Comparison of ENCODE assay signal across 28 cellular contexts in the genomic region with DNA sequence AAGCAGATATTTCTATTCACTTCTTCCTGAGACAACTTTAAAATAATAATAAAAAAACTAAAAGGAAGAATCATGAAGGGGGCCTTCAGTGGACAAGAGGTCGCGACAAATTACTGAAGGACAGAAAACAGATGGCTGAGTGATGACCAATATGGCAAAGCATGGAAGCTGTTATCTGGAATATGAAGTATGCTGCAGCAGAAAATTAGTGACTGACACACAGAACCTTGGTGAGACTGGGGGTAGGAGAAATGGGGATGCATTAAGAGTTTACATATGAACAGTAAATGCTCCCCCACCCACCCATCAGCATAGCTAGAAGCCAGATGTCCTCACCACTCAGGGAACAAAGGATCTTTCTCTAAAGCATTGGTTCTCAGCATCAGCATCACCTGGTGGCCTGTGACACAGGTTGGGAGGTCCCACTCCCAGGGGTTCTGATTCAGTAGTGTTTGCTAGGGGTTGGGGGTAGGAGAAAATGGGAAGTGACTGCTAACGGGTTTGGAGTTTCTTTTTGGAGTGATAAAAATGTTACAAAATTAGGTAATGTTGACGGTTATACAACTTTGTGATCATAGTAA.
"Had no signal": no experiment of that assay in that cellular context is flagged by ENCODE, and none has a peak within 500 bp of the region (broad histone marks: within the 10 kb centered on the region; RNA-seq: fewer than 3 reads in every experiment).

No MANE protein-coding gene starts in this region.

- H3K4me3 Mint-ChIP-seq: activated CD8-positive, alpha-beta T cell treated with anti-CD3 and anti-CD28 coated beads, Interleukin-2, amount 10 ng/mL, durations not matched to agents 7 days and 5 days; activated T-helper 1 cell treated with anti-CD3 and anti-CD28 coated beads, Interleukin-12 subunit alpha, Interleukin-12 subunit beta, Interleukin-2, Interleukin-4 antibody, amounts not matched to agents 30 ng/mL and 10 ng/mL and 1 ng/mL, durations not matched to agents 14 hours and 24 hours and 36 hours; central memory CD8-positive, alpha-beta T cell; nephron; stimulated activated memory B cell treated with anti-CD40 and anti-IgM and Interleukin-4, amounts not matched to agents 10 μg/mL and 1 μg/mL and 100 μg/mL, for 72 hours had no signal

- H3K4me2 ChIP-seq: hepatocyte had no signal

- H3K27ac Mint-ChIP-seq: activated CD8-positive, alpha-beta T cell treated with anti-CD3 and anti-CD28 coated beads, Interleukin-2, amount 10 ng/mL, durations not matched to agents 7 days and 5 days; activated T-helper 1 cell treated with anti-CD3 and anti-CD28 coated beads, Interleukin-12 subunit alpha, Interleukin-12 subunit beta, Interleukin-2, Interleukin-4 antibody, amounts not matched to agents 30 ng/mL and 10 ng/mL and 1 ng/mL, durations not matched to agents 14 hours and 24 hours and 36 hours; nephron; stimulated activated memory B cell treated with anti-CD40 and anti-IgM and Interleukin-4, amounts not matched to agents 10 μg/mL and 1 μg/mL and 100 μg/mL, for 72 hours had no signal

- H3K4me3 ChIP-seq: hepatocyte, left ventricle myocardium inferior, right lobe of liver, stomach, suprapubic skin, tibial nerve had no signal

- H3K27ac ChIP-seq: brain microvascular endothelial cell, hepatocyte, left ventricle myocardium inferior, parathyroid adenoma, right lobe of liver, stomach, suprapubic skin, tibial nerve, WERI-Rb-1 had no signal

- H3K9ac ChIP-seq: parathyroid adenoma had no signal

- ATAC-seq: activated CD8-positive, alpha-beta T cell treated with anti-CD3 and anti-CD28 coated beads, Interleukin-2, amount 10 ng/mL, durations not matched to agents 7 days and 5 days; esophagus mucosa; right lobe of liver; stimulated activated memory B cell treated with anti-CD40 and anti-IgM and Interleukin-4, amounts not matched to agents 10 μg/mL and 1 μg/mL and 100 μg/mL, for 72 hours had no signal

- H3K27me3 ChIP-seq: brain microvascular endothelial cell, hepatocyte, right lobe of liver, stomach, suprapubic skin, tibial nerve had no signal

- H3K36me3 ChIP-seq: brain microvascular endothelial cell, right lobe of liver, WERI-Rb-1 had no signal

- DNase-seq: activated CD4-positive, alpha-beta T cell treated with anti-CD3 and anti-CD28 coated beads for 1 hour; activated CD4-positive, alpha-beta T cell treated with anti-CD3 and anti-CD28 coated beads, Interleukin-2, amount 50 U/mL, for 1 hour; activated CD8-positive, alpha-beta T cell treated with anti-CD3 and anti-CD28 coated beads, Interleukin-2, amount 10 ng/mL, durations not matched to agents 7 days and 5 days; activated gamma-delta T cell; activated naive CD4-positive, alpha-beta T cell treated with anti-CD3 and anti-CD28 coated beads, Interleukin-2, amount 50 U/mL, for 16 hours; aorta; brain microvascular endothelial cell; effector memory CD4-positive, alpha-beta T cell; foreskin melanocyte; kidney glomerular epithelial cell; left ventricle myocardium inferior; mammary epithelial cell; midbrain; nucleus accumbens; right lobe of liver; small intestine; stimulated activated CD4-positive, alpha-beta T cell treated with anti-CD3 and anti-CD28 coated beads, Interleukin-15, amount 100 ng/mL, for 24 hours; stomach; WERI-Rb-1 had no signal

- H3K27me3 Mint-ChIP-seq: central memory CD8-positive, alpha-beta T cell; stimulated activated memory B cell treated with anti-CD40 and anti-IgM and Interleukin-4, amounts not matched to agents 10 μg/mL and 1 μg/mL and 100 μg/mL, for 72 hours had no signal

- H3K4me1 ChIP-seq: parathyroid adenoma, stomach, suprapubic skin, tibial nerve had no signal

- H3K9me3 ChIP-seq: right lobe of liver, stomach had no signal

- H2AFZ ChIP-seq: hepatocyte, parathyroid adenoma had no signal

- H3K4me1 Mint-ChIP-seq: nephron; stimulated activated memory B cell treated with anti-CD40 and anti-IgM and Interleukin-4, amounts not matched to agents 10 μg/mL and 1 μg/mL and 100 μg/mL, for 72 hours had no signal
